In genomic region chr22:19845369-19845722, GRCh38 we compare ENCODE assay signal across 16 cellular contexts. TPM values are rescaled to one million over a fixed set of nuclear protein-coding genes. Genes with fewer than 3 reads are reported as not detected.
A peak's percentile ranks its signal among the peaks of the same experiment; 100 is the strongest.
DNase-seq lines count a peak whose midpoint lies in the region; ATAC-seq, FAIRE-seq and TF ChIP-seq lines count a peak whose summit lies in the region.
"Had no signal": no experiment of that assay in that cellular context is flagged by ENCODE, and none has a peak within 500 bp of the region (broad histone marks: within the 10 kb centered on the region; RNA-seq: fewer than 3 reads in every experiment).

No MANE protein-coding gene starts in this region.

- H3K9ac ChIP-seq in DND-41 (ENCODE audit: low read depth, low read length), result no peak overlapping the region
- H3K9ac ChIP-seq in endothelial cell of umbilical vein (replicated peaks; ENCODE audit: extremely low read depth, insufficient read depth, low read length), result no peak overlapping the region

- H3K4me1 ChIP-seq in DND-41 (ENCODE audit: insufficient read depth, low read length) (peaks cover 2% of the 10 kb centered on the region; the same call in 1 of the 2 replicates), endothelial cell of umbilical vein (ENCODE audit: control insufficient read depth, extremely low read depth, insufficient read depth, low read length) (peaks cover 34% of the 10 kb centered on the region)

- POLR2A ChIA-PET in endothelial cell of umbilical vein (lab: Charles Lee), result interaction anchor here (1.0 to 1.2 kb wide), 3 partner anchors 10 to 47 kb away, joined by 3 read pairs; no protein-coding TSS in a partner anchor

- no TSS peak for BruUV-seq in endothelial cell of umbilical vein (replicated peaks; lab: Mats Ljungman, UMichigan)

- H3K4me2 ChIP-seq in DND-41 (ENCODE audit: insufficient read depth, low read length), result no peak overlapping the region
- no peak overlapping the region for H3K4me2 ChIP-seq in endothelial cell of umbilical vein (ENCODE audit: insufficient read depth, low read length)
- H3K4me2 ChIP-seq: hepatocyte had no signal

- H3K9me3 ChIP-seq in DND-41 (ENCODE audit: insufficient read depth, low read length, severe bottlenecking), result no peaks in the 10 kb centered on the region
- H3K9me3 ChIP-seq in endothelial cell of umbilical vein (replicated peaks; ENCODE audit: control insufficient read depth, insufficient read depth, low read length), result no peaks in the 10 kb centered on the region
- H3K9me3 ChIP-seq: right lobe of liver had no signal

- H3K4me3 ChIP-seq in DND-41 (ENCODE audit: low read depth in 1 of 2, low read length in 2 of 2) (no peak overlapping the region), endothelial cell of umbilical vein (replicated peaks in 1 of 3; ENCODE audit: insufficient read depth in 1 of 3, low read depth in 1 of 3, low read length in 3 of 3) (no peak overlapping the region)
- H3K4me3 ChIP-seq: hepatocyte, right lobe of liver had no signal

- peaks cover 92% of the 10 kb centered on the region for H3K79me2 ChIP-seq in DND-41 (ENCODE audit: insufficient read depth, low read length)
- peaks cover 6% of the 10 kb centered on the region for H3K79me2 ChIP-seq in endothelial cell of umbilical vein (ENCODE audit: control insufficient read depth, insufficient read depth, low read length)

- ATAC-seq in DND-41 (ENCODE audit: insufficient read depth, low read depth) (peak; percentile 20; the same call in 2 of the 3 replicates), HG03439 (IDR thresholded peaks at IDR 0.05; ENCODE audit: unreplicated experiment) (no peak)
- ATAC-seq in stimulated activated naive CD8-positive, alpha-beta T cell treated with anti-CD3 and anti-CD28 coated beads, Interleukin-15, Interleukin-2, amounts not matched to agents 100 U/mL and 50 U/mL, for 24 hours, result peak; percentile 21

- H4K20me1 ChIP-seq in DND-41 (ENCODE audit: insufficient read depth, low read length) (peaks cover 78% of the 10 kb centered on the region), endothelial cell of umbilical vein (replicated peaks; ENCODE audit: control insufficient read depth, extremely low read depth, insufficient read depth, low read length) (no peaks in the 10 kb centered on the region)

- H3K27me3 ChIP-seq in DND-41 (ENCODE audit: insufficient read depth, low read length, poor library complexity) (no peaks in the 10 kb centered on the region), endothelial cell of umbilical vein (ENCODE audit: control insufficient read depth in 2 of 2, insufficient read depth in 2 of 2, low read length in 2 of 2) (no peaks in the 10 kb centered on the region)
- H3K27me3 ChIP-seq: hepatocyte, right lobe of liver had no signal

- no peak for TF ChIP-seq POLR2A in endothelial cell of umbilical vein (IDR thresholded peaks at IDR 0.05; ENCODE audit: low read depth, low read length)

- no peak overlapping the region; the same call in 1 of the 2 replicates for H3K27ac ChIP-seq in DND-41 (ENCODE audit: low read length)
- peak overlapping the region; percentile 80 for H3K27ac ChIP-seq in endothelial cell of umbilical vein (ENCODE audit: insufficient read depth, low read depth, low read length)
- H3K27ac ChIP-seq: hepatocyte had no signal

- H3K9me3 Mint-ChIP-seq in HFFc6, result no peaks in the 10 kb centered on the region

- dilution Hi-C loops in endothelial cell of umbilical vein (cut with MboI; ENCODE audit: extremely low pct_ligation_motif_present, low sequenced_read_pairs), result no loop called here

- H3K4me3 Mint-ChIP-seq in HFFc6, result no peak overlapping the region

- H3K4me1 Mint-ChIP-seq in HFFc6 (ENCODE audit: low read depth), result peaks cover 59% of the 10 kb centered on the region

- H3K36me3 ChIP-seq in DND-41 (ENCODE audit: insufficient read depth, low read length) (peaks cover 61% of the 10 kb centered on the region), endothelial cell of umbilical vein (ENCODE audit: control insufficient read depth in 2 of 2, extremely low read depth in 1 of 2, insufficient read depth in 2 of 2, low read length in 2 of 2) (peaks cover 0 to 5% of the 10 kb centered on the region in 2 experiments)
- H3K36me3 ChIP-seq: right lobe of liver had no signal

- H3K27ac Mint-ChIP-seq in HFFc6, result peak overlapping the region; percentile 84

- DNase-seq in DND-41 (no peak), HFFc6 (no peak), endothelial cell of umbilical vein (ENCODE audit: low read depth, low spot score) (no peak), NCI-H82 (lab: John Stamatoyannopoulos, UW) (no peak), NCI-H2107 treated with DMSO at 0.1 percent for 48 hours (lab: John Stamatoyannopoulos, UW; ENCODE audit: unreplicated experiment) (no peak)
- DNase-seq in stimulated activated naive CD8-positive, alpha-beta T cell treated with anti-CD3 and anti-CD28 coated beads, Interleukin-15, Interleukin-2, amounts not matched to agents 100 U/mL and 50 U/mL, for 24 hours, result no peak
- DNase-seq: activated CD4-positive, CD25-positive, alpha-beta regulatory T cell treated with anti-CD3 and anti-CD28 coated beads, Interleukin-2, amount 50 U/mL, for 72 hours; C1 segment of cervical spinal cord; effector CD4-positive, alpha-beta T cell; NCI-H146; NCI-H226; stimulated activated CD4-positive, alpha-beta T cell treated with anti-CD3 and anti-CD28 coated beads, Interleukin-1b, Interleukin-23, amount 100 ng/mL, for 48 hours had no signal

- FAIRE-seq in endothelial cell of umbilical vein (lab: Jason Lieb, UNC), result no peak
- FAIRE-seq: H1 had no signal

- H3K9me1 ChIP-seq in endothelial cell of umbilical vein (replicated peaks; ENCODE audit: control insufficient read depth, extremely low read depth, insufficient read depth, low read length), result no peaks in the 10 kb centered on the region

- intact Hi-C loops in endothelial cell of umbilical vein (cut with micrococcal nuclease), result loop anchor here (2.0 kb wide), 3 partner anchors 35 to 73 kb away; no protein-coding TSS in a partner anchor

- H3K27me3 Mint-ChIP-seq in HFFc6 (ENCODE audit: insufficient read depth), result peaks cover 3% of the 10 kb centered on the region

- peaks cover 8% of the 10 kb centered on the region for H3K36me3 Mint-ChIP-seq in HFFc6 (ENCODE audit: low read depth)

- CTCF ChIA-PET in endothelial cell of umbilical vein (lab: Charles Lee), result interaction anchor here (1.1 to 2.3 kb wide), 5 partner anchors 9 to 115 kb away, joined by 3 to 12 read pairs (median 7); partner anchors contain the start of genes GNB1L and RTL10

- H2AFZ ChIP-seq in DND-41 (ENCODE audit: low read depth, low read length) (no peak overlapping the region), endothelial cell of umbilical vein (ENCODE audit: low read depth, low read length) (no peak overlapping the region)
- H2AFZ ChIP-seq: hepatocyte had no signal

- TF ChIP-seq CTCF in DND-41 (IDR thresholded peaks at IDR 0.05; ENCODE audit: borderline replicate concordance, extremely low read depth, low read length, poor library complexity, severe bottlenecking) (no peak), HFFc6 (IDR thresholded peaks at IDR 0.05) (no peak), endothelial cell of umbilical vein (IDR thresholded peaks at IDR 0.05; ENCODE audit: extremely low read depth in 1 of 2, insufficient read depth in 1 of 2, low read depth in 1 of 2, low read length in 2 of 2) (no peak)

TF ChIP-seq in endothelial cell of umbilical vein, 7 proteins besides CTCF, POLR2A, EP300 and RAD21:
- TF ChIP-seq EZH2 (IDR thresholded peaks at IDR 0.05; ENCODE audit: borderline replicate concordance, low read depth, low read length, severe bottlenecking), result no peak
- no peak for TF ChIP-seq POLR2AphosphoS5 (IDR thresholded peaks at IDR 0.05; ENCODE audit: insufficient read depth, low read depth, low read length)
- no peak for TF ChIP-seq JUN (IDR thresholded peaks at IDR 0.05; ENCODE audit: borderline replicate concordance, insufficient read depth, insufficient read length, low read depth)
- no peak for TF ChIP-seq MYC (IDR thresholded peaks at IDR 0.05; ENCODE audit: low read depth, low read length)
- TF ChIP-seq FOS (IDR thresholded peaks at IDR 0.05; ENCODE audit: borderline replicate concordance, insufficient read depth, low read length), result no peak
- TF ChIP-seq GATA2 (IDR thresholded peaks at IDR 0.05; ENCODE audit: insufficient read depth, insufficient read length, low read depth, low read length), result no peak
- TF ChIP-seq, protein P1, sequence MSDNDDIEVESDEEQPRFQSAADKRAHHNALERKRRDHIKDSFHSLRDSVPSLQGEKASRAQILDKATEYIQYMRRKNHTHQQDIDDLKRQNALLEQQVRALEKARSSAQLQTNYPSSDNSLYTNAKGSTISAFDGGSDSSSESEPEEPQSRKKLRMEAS (IDR thresholded peaks at IDR 0.05; ENCODE audit: insufficient read depth, insufficient read length), result no peak

RNA-seq across cellular contexts. Expression of gene GNB1L, which starts 9.3 kb away (rescaled TPM):
- total RNA-seq in HFFc6 (2021; fragmentation: NEBNext Ultra II Directional; extraction: Animal tissue kit (Norgen Biotek cat#: 25700)), result 1 to 10 TPM; 6.6 to 9.6 (median 7.6) TPM
- 5.9 and 11.2 TPM in 2 replicates for total RNA-seq in endothelial cell of umbilical vein
- polyA plus RNA-seq in endothelial cell of umbilical vein, result 5.4 and 5.9 TPM in 2 replicates
- 2.2 and 3.8 TPM in 2 replicates for polyA plus RNA-seq in endothelial cell of umbilical vein (2011; cell fraction: cytosol; rRNA removed)
- 2.7 and 3.2 TPM in 2 replicates for polyA plus RNA-seq in endothelial cell of umbilical vein (2011; cell fraction: nucleus; rRNA removed)
- polyA plus RNA-seq in endothelial cell of umbilical vein (2012), result 3.5 and 3.6 TPM in 2 replicates
- 1.6 and 3.5 TPM in 2 replicates for polyA minus RNA-seq in endothelial cell of umbilical vein
- 1.7 TPM for polyA minus RNA-seq in endothelial cell of umbilical vein (2011; cell fraction: cytosol; rRNA and poly(A)+ RNA removed)
- polyA minus RNA-seq in endothelial cell of umbilical vein (2011; cell fraction: nucleus; rRNA and poly(A)+ RNA removed), result 2.4 TPM in 2 replicates

RNA-seq across cellular contexts. Expression of gene RTL10, which starts 9.3 kb away (rescaled TPM):
- 10 to 100 TPM; 17.4 to 22.7 (median 19.2) TPM for total RNA-seq in HFFc6 (2021; fragmentation: NEBNext Ultra II Directional; extraction: Animal tissue kit (Norgen Biotek cat#: 25700))
- 31.9 and 32.1 TPM in 2 replicates for total RNA-seq in endothelial cell of umbilical vein
- 40.8 and 54.5 TPM in 2 replicates for polyA plus RNA-seq in endothelial cell of umbilical vein
- polyA plus RNA-seq in endothelial cell of umbilical vein (2011; cell fraction: cytosol; rRNA removed), result 21.6 and 22.9 TPM in 2 replicates
- 43.8 and 53.4 TPM in 2 replicates for polyA plus RNA-seq in endothelial cell of umbilical vein (2011; cell fraction: nucleus; rRNA removed)
- 8.0 and 9.8 TPM in 2 replicates for polyA plus RNA-seq in endothelial cell of umbilical vein (2012)
- 84.1 and 88.0 TPM in 2 replicates for polyA minus RNA-seq in endothelial cell of umbilical vein
- polyA minus RNA-seq in endothelial cell of umbilical vein (2011; cell fraction: cytosol; rRNA and poly(A)+ RNA removed), result 9.0 TPM
- 20.7 and 26.1 TPM in 2 replicates for polyA minus RNA-seq in endothelial cell of umbilical vein (2011; cell fraction: nucleus; rRNA and poly(A)+ RNA removed)
